In genomic region chr4:152618971-152619370, GRCh38 we compare ENCODE assay signal across 1 cellular context.
TF ChIP-seq lines count a peak whose summit lies in the region.

No MANE protein-coding gene starts in this region.

TF ChIP-seq in HCT116, 20 proteins besides CTCF, POLR2A, EP300 and RAD21 (continued from another document):
- TF ChIP-seq REST (IDR thresholded peaks at IDR 0.05; ENCODE audit: low read depth): no peak
